In the genomic region with DNA sequence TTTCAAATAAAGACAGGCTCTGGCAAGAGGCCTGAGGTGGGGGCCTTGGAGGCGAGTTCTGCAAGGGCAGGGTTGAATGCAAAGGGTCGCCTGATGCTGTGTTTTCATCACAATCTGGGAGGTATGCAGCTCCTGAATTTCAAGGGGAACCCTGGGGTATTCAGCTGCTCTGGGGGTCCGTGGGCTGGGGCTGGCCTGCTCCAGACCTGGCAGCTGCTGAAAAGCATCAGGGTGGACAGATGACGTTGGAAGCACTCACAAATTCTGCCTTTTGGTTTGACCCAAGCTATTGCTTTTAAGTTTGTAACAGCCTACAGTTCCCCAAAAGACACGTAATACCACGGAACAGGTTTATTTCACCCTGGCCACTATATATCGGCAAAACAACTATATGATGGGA, we compare ENCODE assay signal across 1 cellular context.
TF ChIP-seq lines count a peak whose summit lies in the region.

No MANE protein-coding gene starts in this region.

TF ChIP-seq in GM23338, 12 proteins besides CTCF, POLR2A, EP300 and RAD21 (continued from another document):
- TF ChIP-seq, protein P1, sequence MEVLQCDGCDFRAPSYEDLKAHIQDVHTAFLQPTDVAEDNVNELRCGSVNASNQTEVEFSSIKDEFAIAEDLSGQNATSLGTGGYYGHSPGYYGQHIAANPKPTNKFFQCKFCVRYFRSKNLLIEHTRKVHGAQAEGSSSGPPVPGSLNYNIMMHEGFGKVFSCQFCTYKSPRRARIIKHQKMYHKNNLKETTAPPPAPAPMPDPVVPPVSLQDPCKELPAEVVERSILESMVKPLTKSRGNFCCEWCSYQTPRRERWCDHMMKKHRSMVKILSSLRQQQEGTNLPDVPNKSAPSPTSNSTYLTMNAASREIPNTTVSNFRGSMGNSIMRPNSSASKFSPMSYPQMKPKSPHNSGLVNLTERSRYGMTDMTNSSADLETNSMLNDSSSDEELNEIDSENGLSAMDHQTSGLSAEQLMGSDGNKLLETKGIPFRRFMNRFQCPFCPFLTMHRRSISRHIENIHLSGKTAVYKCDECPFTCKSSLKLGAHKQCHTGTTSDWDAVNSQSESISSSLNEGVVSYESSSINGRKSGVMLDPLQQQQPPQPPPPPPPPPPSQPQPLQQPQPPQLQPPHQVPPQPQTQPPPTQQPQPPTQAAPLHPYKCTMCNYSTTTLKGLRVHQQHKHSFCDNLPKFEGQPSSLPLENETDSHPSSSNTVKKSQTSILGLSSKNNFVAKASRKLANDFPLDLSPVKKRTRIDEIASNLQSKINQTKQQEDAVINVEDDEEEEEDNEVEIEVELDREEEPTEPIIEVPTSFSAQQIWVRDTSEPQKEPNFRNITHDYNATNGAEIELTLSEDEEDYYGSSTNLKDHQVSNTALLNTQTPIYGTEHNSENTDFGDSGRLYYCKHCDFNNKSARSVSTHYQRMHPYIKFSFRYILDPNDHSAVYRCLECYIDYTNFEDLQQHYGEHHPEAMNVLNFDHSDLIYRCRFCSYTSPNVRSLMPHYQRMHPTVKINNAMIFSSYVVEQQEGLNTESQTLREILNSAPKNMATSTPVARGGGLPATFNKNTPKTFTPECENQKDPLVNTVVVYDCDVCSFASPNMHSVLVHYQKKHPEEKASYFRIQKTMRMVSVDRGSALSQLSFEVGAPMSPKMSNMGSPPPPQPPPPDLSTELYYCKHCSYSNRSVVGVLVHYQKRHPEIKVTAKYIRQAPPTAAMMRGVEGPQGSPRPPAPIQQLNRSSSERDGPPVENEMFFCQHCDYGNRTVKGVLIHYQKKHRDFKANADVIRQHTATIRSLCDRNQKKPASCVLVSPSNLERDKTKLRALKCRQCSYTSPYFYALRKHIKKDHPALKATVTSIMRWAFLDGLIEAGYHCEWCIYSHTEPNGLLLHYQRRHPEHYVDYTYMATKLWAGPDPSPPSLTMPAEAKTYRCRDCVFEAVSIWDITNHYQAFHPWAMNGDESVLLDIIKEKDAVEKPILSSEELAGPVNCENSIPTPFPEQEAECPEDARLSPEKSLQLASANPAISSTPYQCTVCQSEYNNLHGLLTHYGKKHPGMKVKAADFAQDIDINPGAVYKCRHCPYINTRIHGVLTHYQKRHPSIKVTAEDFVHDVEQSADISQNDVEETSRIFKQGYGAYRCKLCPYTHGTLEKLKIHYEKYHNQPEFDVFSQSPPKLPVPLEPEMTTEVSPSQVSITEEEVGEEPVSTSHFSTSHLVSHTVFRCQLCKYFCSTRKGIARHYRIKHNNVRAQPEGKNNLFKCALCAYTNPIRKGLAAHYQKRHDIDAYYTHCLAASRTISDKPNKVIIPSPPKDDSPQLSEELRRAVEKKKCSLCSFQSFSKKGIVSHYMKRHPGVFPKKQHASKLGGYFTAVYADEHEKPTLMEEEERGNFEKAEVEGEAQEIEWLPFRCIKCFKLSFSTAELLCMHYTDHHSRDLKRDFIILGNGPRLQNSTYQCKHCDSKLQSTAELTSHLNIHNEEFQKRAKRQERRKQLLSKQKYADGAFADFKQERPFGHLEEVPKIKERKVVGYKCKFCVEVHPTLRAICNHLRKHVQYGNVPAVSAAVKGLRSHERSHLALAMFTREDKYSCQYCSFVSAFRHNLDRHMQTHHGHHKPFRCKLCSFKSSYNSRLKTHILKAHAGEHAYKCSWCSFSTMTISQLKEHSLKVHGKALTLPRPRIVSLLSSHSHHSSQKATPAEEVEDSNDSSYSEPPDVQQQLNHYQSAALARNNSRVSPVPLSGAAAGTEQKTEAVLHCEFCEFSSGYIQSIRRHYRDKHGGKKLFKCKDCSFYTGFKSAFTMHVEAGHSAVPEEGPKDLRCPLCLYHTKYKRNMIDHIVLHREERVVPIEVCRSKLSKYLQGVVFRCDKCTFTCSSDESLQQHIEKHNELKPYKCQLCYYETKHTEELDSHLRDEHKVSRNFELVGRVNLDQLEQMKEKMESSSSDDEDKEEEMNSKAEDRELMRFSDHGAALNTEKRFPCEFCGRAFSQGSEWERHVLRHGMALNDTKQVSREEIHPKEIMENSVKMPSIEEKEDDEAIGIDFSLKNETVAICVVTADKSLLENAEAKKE (CRISPR knock-in tag; IDR thresholded peaks at IDR 0.05) = no peak
- no peak for TF ChIP-seq POLR2AphosphoS5 (IDR thresholded peaks at IDR 0.05; ENCODE audit: low read depth)
- TF ChIP-seq, protein P2, sequence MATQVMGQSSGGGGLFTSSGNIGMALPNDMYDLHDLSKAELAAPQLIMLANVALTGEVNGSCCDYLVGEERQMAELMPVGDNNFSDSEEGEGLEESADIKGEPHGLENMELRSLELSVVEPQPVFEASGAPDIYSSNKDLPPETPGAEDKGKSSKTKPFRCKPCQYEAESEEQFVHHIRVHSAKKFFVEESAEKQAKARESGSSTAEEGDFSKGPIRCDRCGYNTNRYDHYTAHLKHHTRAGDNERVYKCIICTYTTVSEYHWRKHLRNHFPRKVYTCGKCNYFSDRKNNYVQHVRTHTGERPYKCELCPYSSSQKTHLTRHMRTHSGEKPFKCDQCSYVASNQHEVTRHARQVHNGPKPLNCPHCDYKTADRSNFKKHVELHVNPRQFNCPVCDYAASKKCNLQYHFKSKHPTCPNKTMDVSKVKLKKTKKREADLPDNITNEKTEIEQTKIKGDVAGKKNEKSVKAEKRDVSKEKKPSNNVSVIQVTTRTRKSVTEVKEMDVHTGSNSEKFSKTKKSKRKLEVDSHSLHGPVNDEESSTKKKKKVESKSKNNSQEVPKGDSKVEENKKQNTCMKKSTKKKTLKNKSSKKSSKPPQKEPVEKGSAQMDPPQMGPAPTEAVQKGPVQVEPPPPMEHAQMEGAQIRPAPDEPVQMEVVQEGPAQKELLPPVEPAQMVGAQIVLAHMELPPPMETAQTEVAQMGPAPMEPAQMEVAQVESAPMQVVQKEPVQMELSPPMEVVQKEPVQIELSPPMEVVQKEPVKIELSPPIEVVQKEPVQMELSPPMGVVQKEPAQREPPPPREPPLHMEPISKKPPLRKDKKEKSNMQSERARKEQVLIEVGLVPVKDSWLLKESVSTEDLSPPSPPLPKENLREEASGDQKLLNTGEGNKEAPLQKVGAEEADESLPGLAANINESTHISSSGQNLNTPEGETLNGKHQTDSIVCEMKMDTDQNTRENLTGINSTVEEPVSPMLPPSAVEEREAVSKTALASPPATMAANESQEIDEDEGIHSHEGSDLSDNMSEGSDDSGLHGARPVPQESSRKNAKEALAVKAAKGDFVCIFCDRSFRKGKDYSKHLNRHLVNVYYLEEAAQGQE (IDR thresholded peaks at IDR 0.05; ENCODE audit: unreplicated experiment) = no peak
- no peak for TF ChIP-seq STAT1 (IDR thresholded peaks at IDR 0.05; ENCODE audit: unreplicated experiment)
- no peak for TF ChIP-seq ZNF114 (CRISPR knock-in tag; IDR thresholded peaks at IDR 0.05)
- TF ChIP-seq JUNB (IDR thresholded peaks at IDR 0.05; ENCODE audit: unreplicated experiment) = no peak
